Comparison of ENCODE assay signal across 8 cellular contexts in genomic region chr19:29845576-29846176, GRCh38. TPM values are rescaled to one million over a fixed set of nuclear protein-coding genes. Genes with fewer than 3 reads are reported as not detected.
DNase-seq lines count a peak whose midpoint lies in the region; ATAC-seq and TF ChIP-seq lines count a peak whose summit lies in the region.

No MANE protein-coding gene starts in this region.

- peaks cover 10% of the 10 kb centered on the region for H3K4me1 Mint-ChIP-seq in activated naive CD4-positive, alpha-beta T cell treated with anti-CD3 and anti-CD28 coated beads for 36 hours (ENCODE audit: low read depth)
- peaks cover 9% of the 10 kb centered on the region for H3K4me1 Mint-ChIP-seq in progenitor cell of endocrine pancreas (ENCODE audit: low read depth)

- DNase-seq in cardiac muscle cell (ENCODE audit: low read depth in 1 of 2, low spot score in 1 of 2) (peak; percentile 29 to 53), Right ventricle myocardium inferior (ENCODE audit: missing footprints) (no peak), NCI-H69 (lab: John Stamatoyannopoulos, UW) (peak; percentile 49), heart right ventricle (peak in 1 of 2 donors; percentile 11), progenitor cell of endocrine pancreas (ENCODE audit: low spot score, unreplicated experiment) (no peak), NCI-H1694 treated with DMSO at 0.1 percent for 48 hours (lab: John Stamatoyannopoulos, UW) (no peak)
- peak; percentile 44 for DNase-seq in activated naive CD4-positive, alpha-beta T cell treated with anti-CD3 and anti-CD28 coated beads for 36 hours

- peaks cover 11% of the 10 kb centered on the region for H3K4me1 ChIP-seq in cardiac muscle cell (ENCODE audit: low read depth)
- H3K4me1 ChIP-seq in heart right ventricle: peaks cover 2 to 27% (median 24%) of the 10 kb centered on the region in 9 donors

- TF ChIP-seq CTCF in cardiac muscle cell (IDR thresholded peaks at IDR 0.05; ENCODE audit: low read depth, low read length) (no peak), heart right ventricle (IDR thresholded peaks at IDR 0.05) (no peak), progenitor cell of endocrine pancreas (IDR thresholded peaks at IDR 0.05; ENCODE audit: unreplicated experiment) (no peak)

- H3K36me3 Mint-ChIP-seq in activated naive CD4-positive, alpha-beta T cell treated with anti-CD3 and anti-CD28 coated beads for 36 hours (ENCODE audit: low read depth): no peaks in the 10 kb centered on the region
- no peaks in the 10 kb centered on the region for H3K36me3 Mint-ChIP-seq in progenitor cell of endocrine pancreas (ENCODE audit: insufficient read depth)

- H3K27ac Mint-ChIP-seq in activated naive CD4-positive, alpha-beta T cell treated with anti-CD3 and anti-CD28 coated beads for 36 hours: peak overlapping the region; percentile 78
- peak overlapping the region; percentile 71 for H3K27ac Mint-ChIP-seq in progenitor cell of endocrine pancreas

- ATAC-seq in Right ventricle myocardium inferior: no peak
- ATAC-seq in heart right ventricle: peak in 2 of 8 donors; percentile 3 to 19
- ATAC-seq in HG03280 (IDR thresholded peaks at IDR 0.05; ENCODE audit: unreplicated experiment): no peak

- H3K27ac ChIP-seq in cardiac muscle cell (peak overlapping the region; percentile 61), heart right ventricle (peak overlapping the region in 9 of 10 donors; percentile 51 to 86 (median 73))

- H3K4me3 ChIP-seq in cardiac muscle cell: peak overlapping the region; percentile 47
- H3K4me3 ChIP-seq in heart right ventricle: peak overlapping the region; percentile 49 to 94 (median 70)

- no peaks in the 10 kb centered on the region for H3K27me3 Mint-ChIP-seq in activated naive CD4-positive, alpha-beta T cell treated with anti-CD3 and anti-CD28 coated beads for 36 hours (ENCODE audit: low read depth)
- H3K27me3 Mint-ChIP-seq in progenitor cell of endocrine pancreas: peaks cover 35% of the 10 kb centered on the region

- H3K4me3 Mint-ChIP-seq in activated naive CD4-positive, alpha-beta T cell treated with anti-CD3 and anti-CD28 coated beads for 36 hours: peak overlapping the region; percentile 83
- H3K4me3 Mint-ChIP-seq in progenitor cell of endocrine pancreas (ENCODE audit: low read depth): peak overlapping the region; percentile 93

- H3K36me3 ChIP-seq in cardiac muscle cell (no peaks in the 10 kb centered on the region), heart right ventricle (no peaks in the 10 kb centered on the region)

- H3K9me3 ChIP-seq in cardiac muscle cell (ENCODE audit: low read depth) (no peaks in the 10 kb centered on the region), heart right ventricle (no peaks in the 10 kb centered on the region)

- WGBS in heart right ventricle, 2 donors: 2 to 3% methylated on average over 22 of the region's 22 CpGs

- no peaks in the 10 kb centered on the region for H3K9me3 Mint-ChIP-seq in activated naive CD4-positive, alpha-beta T cell treated with anti-CD3 and anti-CD28 coated beads for 36 hours
- no peaks in the 10 kb centered on the region for H3K9me3 Mint-ChIP-seq in progenitor cell of endocrine pancreas (ENCODE audit: low read depth)

- no peaks in the 10 kb centered on the region for H3K27me3 ChIP-seq in cardiac muscle cell
- peaks cover 0 to 3% (median 0%) of the 10 kb centered on the region in 7 donors for H3K27me3 ChIP-seq in heart right ventricle

- intact Hi-C loops in Right ventricle myocardium inferior (cut with DNase I) (no loop called here), heart right ventricle (cut with DNase I) (loop anchor here in 5 of 10 donors (2.0 to 5.0 kb wide), 2 partner anchors 33 to 35 kb away; partner anchors contain the start of gene CCNE1 (in 5 of the 5))
- intact Hi-C loops in activated naive CD4-positive, alpha-beta T cell treated with anti-CD3 and anti-CD28 coated beads for 36 hours (cut with micrococcal nuclease): loop anchor here (1.0 to 2.0 kb wide), 9 partner anchors 8 to 239 kb away; partner anchors contain the start of genes CCNE1, POP4 and URI1

- CTCF ChIA-PET in activated naive CD4-positive, alpha-beta T cell treated with anti-CD3 and anti-CD28 coated beads for 36 hours (lab: Charles Lee): interaction anchor here (0.9 to 1.3 kb wide), 2 partner anchors 26 to 58 kb away, joined by 3 to 5 read pairs; no protein-coding TSS in a partner anchor

RNA-seq across cellular contexts. Expression of gene CCNE1, which starts 33.9 kb away (rescaled TPM):
- total RNA-seq in cardiac muscle cell: 11.7 and 15.9 TPM in 2 replicates
- polyA plus RNA-seq in cardiac muscle cell: 17.1 and 21.8 TPM in 2 replicates
- 3.1 TPM for total RNA-seq in Right ventricle myocardium inferior
- 10 to 100 TPM; 31.2 to 34.1 TPM for total RNA-seq in activated naive CD4-positive, alpha-beta T cell treated with anti-CD3 and anti-CD28 coated beads for 36 hours
- 1 to 10 TPM; 1.4 to 4.0 (median 2.7) TPM for total RNA-seq in heart right ventricle
- polyA plus RNA-seq in heart right ventricle: 1 to 10 TPM; 1.8 to 2.1 TPM
- 16.5 and 18.4 TPM in 2 replicates for total RNA-seq in progenitor cell of endocrine pancreas

Comparison
In these comparisons a context has a peak if more than half of its experiments do, and no peak if none do; other contexts are left out.
1. DNase-seq: peak in cardiac muscle cell (2 of 2), NCI-H69 (single experiment) and activated naive CD4-positive, alpha-beta T cell treated with anti-CD3 and anti-CD28 coated beads for 36 hours (single experiment); none in Right ventricle myocardium inferior (single experiment), progenitor cell of endocrine pancreas (single experiment) and NCI-H1694 treated with DMSO at 0.1 percent for 48 hours (single experiment).